ENCODE assay signal across 1 cellular context in the genomic region with DNA sequence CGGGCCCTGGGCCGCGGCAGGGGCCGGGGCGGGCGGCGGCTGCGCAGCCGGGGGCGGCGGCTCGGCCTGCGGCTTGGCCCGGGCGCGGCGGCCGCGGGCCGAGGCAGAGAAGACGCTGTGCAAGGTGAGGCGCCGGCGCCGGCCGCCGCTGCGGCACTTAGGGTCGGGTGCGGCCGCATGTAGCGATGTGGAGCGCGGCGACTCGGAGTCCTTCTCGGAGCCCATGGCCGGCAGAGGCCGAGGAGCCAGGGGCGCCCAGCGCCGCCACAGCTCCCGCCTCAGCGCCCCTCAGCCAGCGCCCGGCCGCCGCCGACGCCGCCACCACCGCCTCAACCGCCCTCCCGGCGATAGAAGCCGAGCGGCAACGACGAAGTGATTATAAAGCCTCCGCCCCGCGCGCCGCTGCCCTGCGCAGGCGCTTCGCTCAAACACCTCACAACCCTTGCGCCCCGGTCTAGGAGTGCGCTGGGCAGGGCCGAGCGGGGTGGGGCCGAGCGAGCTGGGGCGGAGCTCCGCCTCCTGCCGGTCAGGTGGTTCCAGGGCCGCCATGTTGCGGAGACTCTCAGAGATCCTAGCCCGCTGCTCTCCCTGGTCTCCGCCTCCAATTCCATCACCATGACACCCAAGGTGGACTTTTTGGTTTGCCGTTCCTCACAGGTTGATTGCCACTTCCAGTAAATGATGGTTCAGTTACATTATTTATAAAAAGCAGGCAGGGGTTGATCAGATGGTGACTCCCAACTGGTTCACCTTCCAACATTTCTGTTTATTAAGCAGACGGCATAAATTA.
A peak's percentile ranks its signal among the peaks of the same experiment; 100 is the strongest.
TF ChIP-seq lines count a peak whose summit lies in the region.

A gene with protein sequence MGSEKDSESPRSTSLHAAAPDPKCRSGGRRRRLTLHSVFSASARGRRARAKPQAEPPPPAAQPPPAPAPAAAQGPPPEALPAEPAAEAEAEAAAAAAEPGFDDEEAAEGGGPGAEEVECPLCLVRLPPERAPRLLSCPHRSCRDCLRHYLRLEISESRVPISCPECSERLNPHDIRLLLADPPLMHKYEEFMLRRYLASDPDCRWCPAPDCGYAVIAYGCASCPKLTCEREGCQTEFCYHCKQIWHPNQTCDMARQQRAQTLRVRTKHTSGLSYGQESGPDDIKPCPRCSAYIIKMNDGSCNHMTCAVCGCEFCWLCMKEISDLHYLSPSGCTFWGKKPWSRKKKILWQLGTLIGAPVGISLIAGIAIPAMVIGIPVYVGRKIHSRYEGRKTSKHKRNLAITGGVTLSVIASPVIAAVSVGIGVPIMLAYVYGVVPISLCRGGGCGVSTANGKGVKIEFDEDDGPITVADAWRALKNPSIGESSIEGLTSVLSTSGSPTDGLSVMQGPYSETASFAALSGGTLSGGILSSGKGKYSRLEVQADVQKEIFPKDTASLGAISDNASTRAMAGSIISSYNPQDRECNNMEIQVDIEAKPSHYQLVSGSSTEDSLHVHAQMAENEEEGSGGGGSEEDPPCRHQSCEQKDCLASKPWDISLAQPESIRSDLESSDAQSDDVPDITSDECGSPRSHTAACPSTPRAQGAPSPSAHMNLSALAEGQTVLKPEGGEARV (minus strand): TSS at position 349 of the 790 bp plus-strand sequence. CDS start 124 bp downstream, at position 225.

TF ChIP-seq in GM12878, 131 proteins besides CTCF, POLR2A, EP300 and RAD21 (continued from another document and continues in another):
- TF ChIP-seq USF2 (IDR thresholded peaks at IDR 0.05; ENCODE audit: borderline replicate concordance, low read depth, low read length) (peak; percentile 56), CHD1 (IDR thresholded peaks at IDR 0.05; ENCODE audit: low read depth, low read length) (no peak), TCF7 (IDR thresholded peaks at IDR 0.05; ENCODE audit: borderline replicate concordance) (no peak), POLR2AphosphoS2 (IDR thresholded peaks at IDR 0.05; ENCODE audit: low read depth, low read length) (peak; percentile 96), MLLT1 (IDR thresholded peaks at IDR 0.05) (peak; percentile 43; the same call in 1 of the 2 replicates), POU2F2 (IDR thresholded peaks at IDR 0.05; ENCODE audit: borderline replicate concordance, low read depth, low read length) (peak; percentile 91), BCL11A (IDR thresholded peaks at IDR 0.05; ENCODE audit: low read depth, low read length) (no peak), SMAD5 (IDR thresholded peaks at IDR 0.05; ENCODE audit: low read depth) (peak; percentile 93; the same call in 1 of the 2 replicates), SMARCA5 (IDR thresholded peaks at IDR 0.05) (peak; percentile 73), LARP7 (IDR thresholded peaks at IDR 0.05) (peak; percentile 78), NR2C1 (IDR thresholded peaks at IDR 0.05) (no peak), ASH2L (IDR thresholded peaks at IDR 0.05; ENCODE audit: borderline replicate concordance, low read depth) (peak; percentile 38; the same call in 1 of the 2 replicates), IKZF1 (conservative IDR thresholded peaks at IDR 0.05) (peak; percentile 67), CHD2 (IDR thresholded peaks at IDR 0.05; ENCODE audit: borderline replicate concordance, low read depth, low read length) (no peak; the same call in 1 of the 2 replicates), SRF (IDR thresholded peaks at IDR 0.05; ENCODE audit: low read depth in 2 of 2, low read length in 2 of 2) (no peak), ZNF24 (IDR thresholded peaks at IDR 0.05) (0 out of 2 replicates have a peak, but pooled peaks have one; percentile 17), KLF5 (IDR thresholded peaks at IDR 0.05; ENCODE audit: partially characterized antibody) (peak; percentile 57), NBN (IDR thresholded peaks at IDR 0.05) (0 out of 2 replicates have a peak, but pooled peaks have one; percentile 44), MEF2B (IDR thresholded peaks at IDR 0.05; ENCODE audit: partially characterized antibody, poor library complexity, severe bottlenecking) (no peak), ZNF622 (IDR thresholded peaks at IDR 0.05) (no peak), ZNF687 (IDR thresholded peaks at IDR 0.05) (peak; percentile 90), BACH1 (IDR thresholded peaks at IDR 0.05; ENCODE audit: borderline replicate concordance) (peak; percentile 97), PKNOX1 (IDR thresholded peaks at IDR 0.05) (peak; percentile 70), ZNF207 (IDR thresholded peaks at IDR 0.05; ENCODE audit: borderline replicate concordance) (0 out of 2 replicates have a peak, but pooled peaks have one; percentile 36), ZNF274 (IDR thresholded peaks at IDR 0.05; ENCODE audit: insufficient read depth, insufficient read length) (no peak), TAF1 (IDR thresholded peaks at IDR 0.05; ENCODE audit: borderline replicate concordance, low read depth, low read length) (peak; percentile 90), ZBTB40 (IDR thresholded peaks at IDR 0.05; ENCODE audit: borderline replicate concordance) (no peak; the same call in 1 of the 2 replicates), MXI1 (IDR thresholded peaks at IDR 0.05; ENCODE audit: low read depth, low read length) (peak; percentile 56; the same call in 1 of the 2 replicates), YY1 (IDR thresholded peaks at IDR 0.05; ENCODE audit: low read depth, low read length) (peak; percentile 98), RB1 (IDR thresholded peaks at IDR 0.05; ENCODE audit: borderline replicate concordance) (peak; percentile 84; the same call in 1 of the 2 replicates), MTA2 (IDR thresholded peaks at IDR 0.05; ENCODE audit: low read depth) (no peak), CBFB (IDR thresholded peaks at IDR 0.05; ENCODE audit: low read depth) (peak; percentile 68), NR2F1 (conservative IDR thresholded peaks at IDR 0.05) (peak; percentile 62), PAX8 (IDR thresholded peaks at IDR 0.05) (no peak), HDAC6 (IDR thresholded peaks at IDR 0.05; ENCODE audit: unreplicated experiment) (peak; percentile 68)
- TF ChIP-seq, protein P1, sequence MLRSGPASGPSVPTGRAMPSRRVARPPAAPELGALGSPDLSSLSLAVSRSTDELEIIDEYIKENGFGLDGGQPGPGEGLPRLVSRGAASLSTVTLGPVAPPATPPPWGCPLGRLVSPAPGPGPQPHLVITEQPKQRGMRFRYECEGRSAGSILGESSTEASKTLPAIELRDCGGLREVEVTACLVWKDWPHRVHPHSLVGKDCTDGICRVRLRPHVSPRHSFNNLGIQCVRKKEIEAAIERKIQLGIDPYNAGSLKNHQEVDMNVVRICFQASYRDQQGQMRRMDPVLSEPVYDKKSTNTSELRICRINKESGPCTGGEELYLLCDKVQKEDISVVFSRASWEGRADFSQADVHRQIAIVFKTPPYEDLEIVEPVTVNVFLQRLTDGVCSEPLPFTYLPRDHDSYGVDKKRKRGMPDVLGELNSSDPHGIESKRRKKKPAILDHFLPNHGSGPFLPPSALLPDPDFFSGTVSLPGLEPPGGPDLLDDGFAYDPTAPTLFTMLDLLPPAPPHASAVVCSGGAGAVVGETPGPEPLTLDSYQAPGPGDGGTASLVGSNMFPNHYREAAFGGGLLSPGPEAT (IDR thresholded peaks at IDR 0.05; ENCODE audit: low read depth): peak; percentile 48; the same call in 1 of the 2 replicates
- TF ChIP-seq, protein P2, sequence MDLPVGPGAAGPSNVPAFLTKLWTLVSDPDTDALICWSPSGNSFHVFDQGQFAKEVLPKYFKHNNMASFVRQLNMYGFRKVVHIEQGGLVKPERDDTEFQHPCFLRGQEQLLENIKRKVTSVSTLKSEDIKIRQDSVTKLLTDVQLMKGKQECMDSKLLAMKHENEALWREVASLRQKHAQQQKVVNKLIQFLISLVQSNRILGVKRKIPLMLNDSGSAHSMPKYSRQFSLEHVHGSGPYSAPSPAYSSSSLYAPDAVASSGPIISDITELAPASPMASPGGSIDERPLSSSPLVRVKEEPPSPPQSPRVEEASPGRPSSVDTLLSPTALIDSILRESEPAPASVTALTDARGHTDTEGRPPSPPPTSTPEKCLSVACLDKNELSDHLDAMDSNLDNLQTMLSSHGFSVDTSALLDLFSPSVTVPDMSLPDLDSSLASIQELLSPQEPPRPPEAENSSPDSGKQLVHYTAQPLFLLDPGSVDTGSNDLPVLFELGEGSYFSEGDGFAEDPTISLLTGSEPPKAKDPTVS (IDR thresholded peaks at IDR 0.05; ENCODE audit: low read depth, low read length): no peak
- TF ChIP-seq, protein P3, sequence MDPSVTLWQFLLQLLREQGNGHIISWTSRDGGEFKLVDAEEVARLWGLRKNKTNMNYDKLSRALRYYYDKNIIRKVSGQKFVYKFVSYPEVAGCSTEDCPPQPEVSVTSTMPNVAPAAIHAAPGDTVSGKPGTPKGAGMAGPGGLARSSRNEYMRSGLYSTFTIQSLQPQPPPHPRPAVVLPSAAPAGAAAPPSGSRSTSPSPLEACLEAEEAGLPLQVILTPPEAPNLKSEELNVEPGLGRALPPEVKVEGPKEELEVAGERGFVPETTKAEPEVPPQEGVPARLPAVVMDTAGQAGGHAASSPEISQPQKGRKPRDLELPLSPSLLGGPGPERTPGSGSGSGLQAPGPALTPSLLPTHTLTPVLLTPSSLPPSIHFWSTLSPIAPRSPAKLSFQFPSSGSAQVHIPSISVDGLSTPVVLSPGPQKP (IDR thresholded peaks at IDR 0.05; ENCODE audit: low read depth, low read length): no peak
